Comparison of ENCODE assay signal across 8 cellular contexts in genomic region chr7:32347244-32347828, GRCh38.
DNase-seq lines count a peak whose midpoint lies in the region; ATAC-seq and TF ChIP-seq lines count a peak whose summit lies in the region.

No MANE protein-coding gene starts in this region.

- H3K4me3 Mint-ChIP-seq in endothelial cell (ENCODE audit: unreplicated experiment): no peak overlapping the region

- H3K4me3 ChIP-seq in AG10803 (ENCODE audit: low read length): no peak overlapping the region

- in situ Hi-C loops in GM13976 (cut with MboI; ENCODE audit: low sequenced_read_pairs, unreplicated experiment): loop anchor here (10.0 kb wide), 2 partner anchors 133 to 603 kb away; no protein-coding TSS in a partner anchor

- H3K9me3 Mint-ChIP-seq in endothelial cell (ENCODE audit: unreplicated experiment): no peaks in the 10 kb centered on the region

- TF ChIP-seq CTCF in AG10803 (conservative IDR thresholded peaks at IDR 0.05; ENCODE audit: low read length) (peak; percentile 58), GM13976 (IDR thresholded peaks at IDR 0.05; ENCODE audit: borderline replicate concordance, control extremely low read depth, extremely low read depth, insufficient read depth, missing control alignments) (peak; percentile 57), endothelial cell (IDR thresholded peaks at IDR 0.05; ENCODE audit: unreplicated experiment) (peak; percentile 84)

- H3K36me3 Mint-ChIP-seq in endothelial cell (ENCODE audit: low read depth, unreplicated experiment): no peaks in the 10 kb centered on the region

- ATAC-seq in sciatic nerve (no peak), GM19452 (IDR thresholded peaks at IDR 0.05; ENCODE audit: unreplicated experiment) (no peak)

- intact Hi-C loops in sciatic nerve (cut with DNase I): loop anchor here (5.0 kb wide), 1 partner anchor 135 kb away; no protein-coding TSS in a partner anchor

- H3K27me3 Mint-ChIP-seq in endothelial cell (ENCODE audit: unreplicated experiment): peaks cover 1% of the 10 kb centered on the region

- H3K27ac Mint-ChIP-seq in endothelial cell (ENCODE audit: unreplicated experiment): no peak overlapping the region

- peaks cover 4% of the 10 kb centered on the region for H3K4me1 Mint-ChIP-seq in endothelial cell (ENCODE audit: unreplicated experiment)

- DNase-seq in AG10803 (ENCODE audit: low read depth): peak; percentile 8
- peak; percentile 35 for DNase-seq in GM13976 (ENCODE audit: low spot score)
- DNase-seq in NCI-H2171 treated with DMSO at 0.1 percent for 48 hours (lab: John Stamatoyannopoulos, UW): peak; percentile 35
- DNase-seq in endothelial cell (ENCODE audit: low spot score): no peak
- DNase-seq in sciatic nerve (ENCODE audit: low spot score): peak; percentile 63
- no peak for DNase-seq in NCI-H2081 treated with DMSO at 0.1 percent for 48 hours (lab: John Stamatoyannopoulos, UW)
- no peak for DNase-seq in pons (ENCODE audit: low spot score)

Comparison
In these comparisons a context has a peak if more than half of its experiments do, and no peak if none do; other contexts are left out.
1. DNase-seq: peak in AG10803 (single experiment), GM13976 (single experiment), NCI-H2171 treated with DMSO at 0.1 percent for 48 hours (single experiment) and sciatic nerve (single experiment); none in endothelial cell (single experiment), NCI-H2081 treated with DMSO at 0.1 percent for 48 hours (single experiment) and pons (single experiment).
2. Peak in every context shown above with its lines, with median percentiles within 50 percentile points of each other: CTCF ChIP-seq.